In the genomic region with DNA sequence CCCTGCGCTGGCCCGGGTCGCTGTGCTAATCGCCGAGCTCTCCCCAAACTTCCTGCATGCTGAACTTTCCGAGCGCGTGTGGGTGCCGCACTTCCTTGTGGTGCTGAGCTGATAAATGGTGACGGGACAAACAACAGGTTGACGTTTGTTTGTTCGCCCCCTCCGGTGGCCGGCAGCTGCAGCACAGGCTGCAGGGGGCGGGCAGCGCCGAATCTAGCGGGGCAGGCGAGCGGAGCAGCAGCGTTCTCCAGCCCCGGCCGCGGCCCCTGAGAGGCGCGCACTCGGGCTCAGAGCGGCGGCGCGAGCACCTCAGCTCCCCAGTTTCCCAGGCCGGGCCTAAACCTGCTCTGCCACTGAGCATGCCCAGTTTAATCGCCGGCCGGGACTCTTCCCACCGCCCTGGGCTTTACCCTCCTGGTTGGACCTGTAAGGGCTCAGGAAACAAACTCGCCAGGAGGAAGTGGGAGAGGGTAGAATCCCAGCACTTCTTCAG, we compare ENCODE assay signal across 8 cellular contexts. TPM values are rescaled to one million over a fixed set of nuclear protein-coding genes. Genes with fewer than 3 reads are reported as not detected.
A peak's percentile ranks its signal among the peaks of the same experiment; 100 is the strongest.
DNase-seq lines count a peak whose midpoint lies in the region; ATAC-seq and TF ChIP-seq lines count a peak whose summit lies in the region.

A gene (minus strand): TSS at position 120 of the 493 bp plus-strand sequence.

- H3K4me1 Mint-ChIP-seq in dendritic cell treated with granulocyte-macrophage colony-stimulating factor and Interleukin-4, amounts not matched to agents 40 ng/mL and 50 ng/mL, for 4 days (ENCODE audit: low read depth), result peaks cover 13% of the 10 kb centered on the region
- peaks cover 6% of the 10 kb centered on the region for H3K4me1 Mint-ChIP-seq in stimulated activated memory B cell treated with anti-CD40 and anti-IgM and Interleukin-4, amounts not matched to agents 10 μg/mL and 1 μg/mL and 100 μg/mL, for 72 hours

- H3K27me3 Mint-ChIP-seq in dendritic cell treated with granulocyte-macrophage colony-stimulating factor and Interleukin-4, amounts not matched to agents 40 ng/mL and 50 ng/mL, for 4 days, result peaks cover 19% of the 10 kb centered on the region
- peaks cover 25% of the 10 kb centered on the region for H3K27me3 Mint-ChIP-seq in stimulated activated memory B cell treated with anti-CD40 and anti-IgM and Interleukin-4, amounts not matched to agents 10 μg/mL and 1 μg/mL and 100 μg/mL, for 72 hours

- H3K4me3 Mint-ChIP-seq in dendritic cell treated with granulocyte-macrophage colony-stimulating factor and Interleukin-4, amounts not matched to agents 40 ng/mL and 50 ng/mL, for 4 days, result peak within 1 kb of the TSS; percentile 77
- peak within 1 kb of the TSS; percentile 77 for H3K4me3 Mint-ChIP-seq in stimulated activated memory B cell treated with anti-CD40 and anti-IgM and Interleukin-4, amounts not matched to agents 10 μg/mL and 1 μg/mL and 100 μg/mL, for 72 hours

- WGBS in liver, result 1% methylated on average over 37 of the region's 37 CpGs

- H3K36me3 ChIP-seq in ES-I3 (ENCODE audit: insufficient read depth, low read length) (no peaks in the 10 kb centered on the region), HUES48 (ENCODE audit: control insufficient read depth, insufficient read depth, low read length) (no peaks in the 10 kb centered on the region), SK-N-MC (ENCODE audit: insufficient read depth, low read length) (no peaks in the 10 kb centered on the region), liver (ENCODE audit: control insufficient read depth in 4 of 4, insufficient read depth in 3 of 4, low read depth in 1 of 4, low read length in 3 of 4) (no peaks in the 10 kb centered on the region)

- peak; percentile 25 for TF ChIP-seq CTCF in liver (IDR thresholded peaks at IDR 0.05; ENCODE audit: low read depth, low read length, missing input control)

- peak; percentile 96 for ATAC-seq in GM21515 (IDR thresholded peaks at IDR 0.05; ENCODE audit: unreplicated experiment)
- peak; percentile 86 for ATAC-seq in stimulated activated memory B cell treated with anti-CD40 and anti-IgM and Interleukin-4, amounts not matched to agents 10 μg/mL and 1 μg/mL and 100 μg/mL, for 72 hours

- no peak for DNase-seq in SK-N-MC (ENCODE audit: low read depth, low spot score)
- DNase-seq in activated CD4-positive, CD25-positive, alpha-beta regulatory T cell treated with anti-CD3 and anti-CD28 coated beads, Interleukin-2, amount 50 U/mL, for 72 hours, result no peak

- no peaks in the 10 kb centered on the region for H3K4me1 ChIP-seq in ES-I3 (ENCODE audit: insufficient read depth, low read length)
- H3K4me1 ChIP-seq in HUES48 (ENCODE audit: control insufficient read depth, insufficient read depth, low read length), result peaks cover 14% of the 10 kb centered on the region; the same call in 1 of the 2 replicates
- peaks cover 0 to 10% (median 4%) of the 10 kb centered on the region in 4 donors for H3K4me1 ChIP-seq in liver (ENCODE audit: control insufficient read depth in 4 of 4, insufficient read depth in 4 of 4, low read length in 3 of 4)

- H3K27ac Mint-ChIP-seq in dendritic cell treated with granulocyte-macrophage colony-stimulating factor and Interleukin-4, amounts not matched to agents 40 ng/mL and 50 ng/mL, for 4 days, result no peak within 1 kb of the TSS
- no peak within 1 kb of the TSS for H3K27ac Mint-ChIP-seq in stimulated activated memory B cell treated with anti-CD40 and anti-IgM and Interleukin-4, amounts not matched to agents 10 μg/mL and 1 μg/mL and 100 μg/mL, for 72 hours

- H3K27ac ChIP-seq in HUES48 (ENCODE audit: low read depth, low read length), result peak within 1 kb of the TSS; percentile 81
- no peak within 1 kb of the TSS for H3K27ac ChIP-seq in SK-N-MC
- H3K27ac ChIP-seq in liver (ENCODE audit: low read depth in 1 of 2, low read length in 2 of 2), result peak within 1 kb of the TSS in 1 of 2 donors; percentile 12

- H3K27me3 ChIP-seq in HUES48 (ENCODE audit: control insufficient read depth, insufficient read depth, low read length) (0 out of 2 replicates have a peak, but pooled peaks cover 5% of the 10 kb centered on the region), liver (ENCODE audit: control insufficient read depth in 4 of 4, insufficient read depth in 4 of 4, low read length in 3 of 4) (peaks cover 2 to 8% (median 5%) of the 10 kb centered on the region in 4 donors)

- H3K9me3 Mint-ChIP-seq in dendritic cell treated with granulocyte-macrophage colony-stimulating factor and Interleukin-4, amounts not matched to agents 40 ng/mL and 50 ng/mL, for 4 days, result no peaks in the 10 kb centered on the region
- no peaks in the 10 kb centered on the region for H3K9me3 Mint-ChIP-seq in stimulated activated memory B cell treated with anti-CD40 and anti-IgM and Interleukin-4, amounts not matched to agents 10 μg/mL and 1 μg/mL and 100 μg/mL, for 72 hours

- intact Hi-C loops in dendritic cell treated with granulocyte-macrophage colony-stimulating factor and Interleukin-4, amounts not matched to agents 40 ng/mL and 50 ng/mL, for 4 days (cut with micrococcal nuclease), result loop anchor here (10.0 kb wide), 1 partner anchor 1701 kb away; no protein-coding TSS in a partner anchor

- H3K9me3 ChIP-seq in ES-I3 (ENCODE audit: control insufficient read depth, insufficient read depth, low read length) (no peaks in the 10 kb centered on the region), HUES48 (ENCODE audit: control insufficient read depth, insufficient read depth, low read length) (no peaks in the 10 kb centered on the region), SK-N-MC (ENCODE audit: low read depth, low read length) (no peaks in the 10 kb centered on the region), liver (ENCODE audit: control insufficient read depth in 4 of 4, low read length in 3 of 4) (peaks cover 0 to 2% (median 0%) of the 10 kb centered on the region in 4 donors)

- peak; percentile 24 to 51 for TF ChIP-seq RAD21 in liver (IDR thresholded peaks at IDR 0.05)

- no peaks in the 10 kb centered on the region for H3K36me3 Mint-ChIP-seq in dendritic cell treated with granulocyte-macrophage colony-stimulating factor and Interleukin-4, amounts not matched to agents 40 ng/mL and 50 ng/mL, for 4 days (ENCODE audit: low read depth)
- no peaks in the 10 kb centered on the region for H3K36me3 Mint-ChIP-seq in stimulated activated memory B cell treated with anti-CD40 and anti-IgM and Interleukin-4, amounts not matched to agents 10 μg/mL and 1 μg/mL and 100 μg/mL, for 72 hours

- H3K9ac ChIP-seq in ES-I3 (ENCODE audit: low read depth, low read length) (peak within 1 kb of the TSS; percentile 57), HUES48 (ENCODE audit: low read depth, low read length) (peak within 1 kb of the TSS; percentile 26), SK-N-MC (ENCODE audit: insufficient read length) (peak within 1 kb of the TSS; percentile 49), liver (ENCODE audit: low read depth in 1 of 2, low read length in 2 of 2) (no peak within 1 kb of the TSS)

- H3K4me3 ChIP-seq in HUES48 (ENCODE audit: low read depth, low read length) (peak within 1 kb of the TSS; percentile 79), SK-N-MC (peak within 1 kb of the TSS; percentile 79), liver (ENCODE audit: low read depth in 1 of 3, low read length in 3 of 3) (peak within 1 kb of the TSS in 2 of 3 donors; percentile 39 to 55)

TF ChIP-seq in liver, 16 proteins besides CTCF, POLR2A, EP300 and RAD21 (continues in another document):
- TF ChIP-seq, protein P1, sequence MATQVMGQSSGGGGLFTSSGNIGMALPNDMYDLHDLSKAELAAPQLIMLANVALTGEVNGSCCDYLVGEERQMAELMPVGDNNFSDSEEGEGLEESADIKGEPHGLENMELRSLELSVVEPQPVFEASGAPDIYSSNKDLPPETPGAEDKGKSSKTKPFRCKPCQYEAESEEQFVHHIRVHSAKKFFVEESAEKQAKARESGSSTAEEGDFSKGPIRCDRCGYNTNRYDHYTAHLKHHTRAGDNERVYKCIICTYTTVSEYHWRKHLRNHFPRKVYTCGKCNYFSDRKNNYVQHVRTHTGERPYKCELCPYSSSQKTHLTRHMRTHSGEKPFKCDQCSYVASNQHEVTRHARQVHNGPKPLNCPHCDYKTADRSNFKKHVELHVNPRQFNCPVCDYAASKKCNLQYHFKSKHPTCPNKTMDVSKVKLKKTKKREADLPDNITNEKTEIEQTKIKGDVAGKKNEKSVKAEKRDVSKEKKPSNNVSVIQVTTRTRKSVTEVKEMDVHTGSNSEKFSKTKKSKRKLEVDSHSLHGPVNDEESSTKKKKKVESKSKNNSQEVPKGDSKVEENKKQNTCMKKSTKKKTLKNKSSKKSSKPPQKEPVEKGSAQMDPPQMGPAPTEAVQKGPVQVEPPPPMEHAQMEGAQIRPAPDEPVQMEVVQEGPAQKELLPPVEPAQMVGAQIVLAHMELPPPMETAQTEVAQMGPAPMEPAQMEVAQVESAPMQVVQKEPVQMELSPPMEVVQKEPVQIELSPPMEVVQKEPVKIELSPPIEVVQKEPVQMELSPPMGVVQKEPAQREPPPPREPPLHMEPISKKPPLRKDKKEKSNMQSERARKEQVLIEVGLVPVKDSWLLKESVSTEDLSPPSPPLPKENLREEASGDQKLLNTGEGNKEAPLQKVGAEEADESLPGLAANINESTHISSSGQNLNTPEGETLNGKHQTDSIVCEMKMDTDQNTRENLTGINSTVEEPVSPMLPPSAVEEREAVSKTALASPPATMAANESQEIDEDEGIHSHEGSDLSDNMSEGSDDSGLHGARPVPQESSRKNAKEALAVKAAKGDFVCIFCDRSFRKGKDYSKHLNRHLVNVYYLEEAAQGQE (IDR thresholded peaks at IDR 0.05), result no peak
- TF ChIP-seq JUND (IDR thresholded peaks at IDR 0.05) (no peak), TAF1 (conservative IDR thresholded peaks at IDR 0.05) (no peak), SP1 (IDR thresholded peaks at IDR 0.05) (no peak), FOXA2 (IDR thresholded peaks at IDR 0.05) (no peak), FOXA1 (IDR thresholded peaks at IDR 0.05) (no peak), GABPA (IDR thresholded peaks at IDR 0.05 in 1 of 2, conservative IDR thresholded peaks at IDR 0.05 in 1 of 2) (no peak), EGR1 (IDR thresholded peaks at IDR 0.05; ENCODE audit: low read depth in 2 of 2) (no peak), HNF4A (conservative IDR thresholded peaks at IDR 0.05) (no peak), HNF4G (IDR thresholded peaks at IDR 0.05) (no peak), NR2F2 (IDR thresholded peaks at IDR 0.05) (no peak), YY1 (IDR thresholded peaks at IDR 0.05) (no peak), RXRA (IDR thresholded peaks at IDR 0.05) (no peak)
- TF ChIP-seq, protein P2, sequence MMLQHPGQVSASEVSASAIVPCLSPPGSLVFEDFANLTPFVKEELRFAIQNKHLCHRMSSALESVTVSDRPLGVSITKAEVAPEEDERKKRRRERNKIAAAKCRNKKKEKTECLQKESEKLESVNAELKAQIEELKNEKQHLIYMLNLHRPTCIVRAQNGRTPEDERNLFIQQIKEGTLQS (IDR thresholded peaks at IDR 0.05), result no peak
- TF ChIP-seq, protein P3, sequence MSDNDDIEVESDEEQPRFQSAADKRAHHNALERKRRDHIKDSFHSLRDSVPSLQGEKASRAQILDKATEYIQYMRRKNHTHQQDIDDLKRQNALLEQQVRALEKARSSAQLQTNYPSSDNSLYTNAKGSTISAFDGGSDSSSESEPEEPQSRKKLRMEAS (IDR thresholded peaks at IDR 0.05), result no peak

RNA-seq across cellular contexts. Expression of the gene that starts here (rescaled TPM):
- 1 to 10 TPM; 1.5 to 3.3 TPM for total RNA-seq in liver
- 1 to 10 TPM; 1.0 to 2.7 TPM for polyA plus RNA-seq in liver

Comparison
In these comparisons a context has a peak if more than half of its experiments do, and no peak if none do; other contexts are left out.
1. H3K9ac ChIP-seq: peak in ES-I3 (single experiment), HUES48 (single experiment) and SK-N-MC (single experiment); none in liver (0 of 2).
2. Peak in every context shown above with its lines, with median percentiles within 50 percentile points of each other: H3K4me3 ChIP-seq.